In the genomic region with DNA sequence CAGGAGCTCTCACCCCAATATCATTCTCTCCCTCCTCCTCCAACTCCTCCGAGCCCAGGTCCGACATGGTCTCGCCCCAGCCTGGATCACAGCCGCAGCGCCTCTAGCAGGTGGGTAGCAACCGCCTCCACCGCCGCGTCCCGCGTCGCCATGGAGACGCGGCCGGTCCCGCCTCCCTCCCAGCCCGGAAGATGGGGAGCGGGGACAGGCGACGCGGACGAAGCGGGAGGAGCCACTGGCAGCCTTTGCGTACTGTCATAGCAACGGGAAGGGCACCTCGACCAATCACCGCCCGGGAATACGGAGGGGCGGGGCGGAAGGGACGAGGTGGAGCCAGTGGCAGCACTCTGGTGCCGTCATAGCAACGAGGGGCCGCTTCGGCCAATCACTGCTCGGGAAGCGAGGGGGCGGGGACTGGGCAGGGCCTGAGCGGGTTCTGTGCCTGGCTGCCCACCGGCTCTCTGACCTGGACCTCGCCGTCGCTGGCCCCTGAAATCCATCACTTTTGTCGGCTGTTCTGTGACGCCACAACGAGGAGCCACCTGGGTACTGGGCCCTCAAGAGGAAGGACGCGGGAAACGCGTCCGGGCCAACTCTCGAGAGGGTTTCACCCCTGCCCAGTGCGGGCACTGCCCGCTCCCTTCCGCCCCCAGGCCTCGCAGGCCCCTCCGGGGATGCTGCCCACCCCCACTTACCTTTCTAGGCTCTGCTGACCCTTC, we compare ENCODE assay signal across 8 cellular contexts. TPM values are rescaled to one million over a fixed set of nuclear protein-coding genes. Genes with fewer than 3 reads are reported as not detected.
DNase-seq lines count a peak whose midpoint lies in the region; ATAC-seq and TF ChIP-seq lines count a peak whose summit lies in the region.

A gene (minus strand): TSS at position 105 of the 719 bp plus-strand sequence. CDS start 38 bp downstream, at position 67.

- peak; percentile 95 for TF ChIP-seq POLR2A in prostate gland (IDR thresholded peaks at IDR 0.05)

- WGBS in prostate gland = under 1% methylated on average over 56 of the region's 58 CpGs
- under 1% methylated on average over 58 of the region's 58 CpGs for WGBS in urinary bladder

- H3K36me3 ChIP-seq in ascending aorta (no peaks in the 10 kb centered on the region), right atrium auricular region (no peaks in the 10 kb centered on the region), prostate gland (no peaks in the 10 kb centered on the region), urinary bladder (ENCODE audit: insufficient read depth) (no peaks in the 10 kb centered on the region)

- peak; percentile 98 for ATAC-seq in GM18502 (IDR thresholded peaks at IDR 0.05; ENCODE audit: poor library complexity, unreplicated experiment)
- ATAC-seq in HG02943 (IDR thresholded peaks at IDR 0.05; ENCODE audit: low read depth, unreplicated experiment) = peak; percentile 95

- H3K27ac ChIP-seq in ascending aorta = peak within 1 kb of the TSS; percentile 64 to 76
- H3K27ac ChIP-seq in right atrium auricular region = peak within 1 kb of the TSS; percentile 73 to 84
- H3K27ac ChIP-seq in prostate gland = peak within 1 kb of the TSS; percentile 97 to 98
- H3K27ac ChIP-seq in urinary bladder (ENCODE audit: low read depth) = peak within 1 kb of the TSS; percentile 58

- DNase-seq in NCI-H187 (lab: John Stamatoyannopoulos, UW) = peak; percentile 99
- DNase-seq in T-helper 2 cell = peak; percentile 98 to 99 (median 99)
- DNase-seq in ascending aorta (ENCODE audit: low spot score in 2 of 2) = peak; percentile 98 to 100
- DNase-seq in right atrium auricular region (ENCODE audit: low spot score) = peak; percentile 100
- DNase-seq in prostate gland (ENCODE audit: low spot score) = peak; percentile 100

- H3K4me1 ChIP-seq in ascending aorta (no peaks in the 10 kb centered on the region), right atrium auricular region (peaks cover 0 to 12% of the 10 kb centered on the region in 2 donors), prostate gland (replicated peaks) (peaks cover 3% of the 10 kb centered on the region), urinary bladder (ENCODE audit: insufficient read depth) (peaks cover 1% of the 10 kb centered on the region)

- intact Hi-C loops in ascending aorta (cut with DNase I) (loop anchor here (1.0 to 10.0 kb wide), 7 partner anchors 17 to 1331 kb away; a partner anchor contains a TSS), prostate gland (cut with DNase I) (no loop called here)

- TF ChIP-seq CTCF in ascending aorta (IDR thresholded peaks at IDR 0.05) = no peak
- no peak for TF ChIP-seq CTCF in right atrium auricular region (IDR thresholded peaks at IDR 0.05)
- TF ChIP-seq CTCF in prostate gland (IDR thresholded peaks at IDR 0.05) = peak in 2 of 4 experiments; percentile 2 to 9

- H3K4me3 ChIP-seq in ascending aorta (peak within 1 kb of the TSS; percentile 76 to 77), right atrium auricular region (peak within 1 kb of the TSS; percentile 54 to 67), prostate gland (peak within 1 kb of the TSS; percentile 47 to 53), urinary bladder (ENCODE audit: low read depth, low read length) (peak within 1 kb of the TSS; percentile 52)

- no peaks in the 10 kb centered on the region for H3K9me3 ChIP-seq in ascending aorta
- no peaks in the 10 kb centered on the region for H3K9me3 ChIP-seq in right atrium auricular region
- no peaks in the 10 kb centered on the region for H3K9me3 ChIP-seq in prostate gland

- H3K27me3 ChIP-seq in ascending aorta (no peaks in the 10 kb centered on the region), right atrium auricular region (no peaks in the 10 kb centered on the region), prostate gland (replicated peaks; ENCODE audit: insufficient read depth) (no peaks in the 10 kb centered on the region)

RNA-seq across cellular contexts. Expression of the gene that starts here (rescaled TPM):
- total RNA-seq in ascending aorta = not detected
- not detected for total RNA-seq in right atrium auricular region
- 1 to 10 TPM; 1.6 to 2.6 TPM for total RNA-seq in prostate gland
- total RNA-seq in urinary bladder = 0.26 TPM
- polyA plus RNA-seq in urinary bladder = 0.84 TPM

Comparison
In these comparisons a context has a peak if more than half of its experiments do, and no peak if none do; other contexts are left out.
1. Peak in every context shown above with its lines: DNase-seq, ATAC-seq, H3K4me3 ChIP-seq and H3K27ac ChIP-seq.
2. Peak in DNase-seq, H3K4me3 ChIP-seq and H3K27ac ChIP-seq in ascending aorta; RNA of the gene not detected or under 1 TPM.
3. Peak in DNase-seq, H3K4me3 ChIP-seq and H3K27ac ChIP-seq in right atrium auricular region; RNA of the gene not detected or under 1 TPM.